ENCODE assay signal across 1 cellular context in the genomic region with DNA sequence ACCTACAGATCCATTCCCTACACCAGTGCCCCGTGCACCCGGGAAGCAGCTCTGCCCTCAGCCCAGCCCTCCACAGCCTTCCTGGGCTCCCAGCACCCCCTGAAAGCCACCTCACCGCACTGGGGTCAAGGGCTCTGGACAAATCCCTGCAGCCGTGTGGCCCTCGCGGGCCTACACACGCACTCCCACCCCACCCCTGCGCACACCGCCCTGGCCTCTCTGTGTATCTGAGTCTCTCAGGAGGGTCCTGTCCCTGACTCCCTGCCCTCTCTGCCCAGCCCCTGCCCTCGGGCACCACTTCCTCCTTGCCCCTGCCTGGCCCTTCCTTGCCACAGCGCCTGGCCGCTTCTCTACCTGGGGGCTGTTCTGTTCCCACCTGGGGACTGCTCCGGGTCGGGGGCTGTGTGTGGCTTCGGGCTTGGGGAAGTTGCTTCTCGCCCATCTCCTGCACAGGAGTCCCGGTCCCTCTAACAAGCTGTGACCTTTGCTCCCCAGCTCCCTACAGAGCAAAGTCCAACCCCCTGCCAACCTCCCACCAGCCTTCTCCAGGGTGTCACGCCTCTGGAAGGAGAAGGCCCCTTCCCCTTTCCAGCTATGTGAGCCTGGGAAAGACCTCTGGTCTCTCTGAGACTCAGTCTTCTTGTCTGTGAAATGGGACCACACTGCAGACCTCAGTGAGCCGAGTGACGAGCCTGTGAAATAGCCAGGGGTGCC.
A peak's percentile ranks its signal among the peaks of the same experiment; 100 is the strongest.
TF ChIP-seq lines count a peak whose summit lies in the region.

No MANE protein-coding gene starts in this region.

TF ChIP-seq in A549, 52 proteins besides CTCF, POLR2A, EP300 and RAD21 (continued from another document):
- TF ChIP-seq, protein P1, sequence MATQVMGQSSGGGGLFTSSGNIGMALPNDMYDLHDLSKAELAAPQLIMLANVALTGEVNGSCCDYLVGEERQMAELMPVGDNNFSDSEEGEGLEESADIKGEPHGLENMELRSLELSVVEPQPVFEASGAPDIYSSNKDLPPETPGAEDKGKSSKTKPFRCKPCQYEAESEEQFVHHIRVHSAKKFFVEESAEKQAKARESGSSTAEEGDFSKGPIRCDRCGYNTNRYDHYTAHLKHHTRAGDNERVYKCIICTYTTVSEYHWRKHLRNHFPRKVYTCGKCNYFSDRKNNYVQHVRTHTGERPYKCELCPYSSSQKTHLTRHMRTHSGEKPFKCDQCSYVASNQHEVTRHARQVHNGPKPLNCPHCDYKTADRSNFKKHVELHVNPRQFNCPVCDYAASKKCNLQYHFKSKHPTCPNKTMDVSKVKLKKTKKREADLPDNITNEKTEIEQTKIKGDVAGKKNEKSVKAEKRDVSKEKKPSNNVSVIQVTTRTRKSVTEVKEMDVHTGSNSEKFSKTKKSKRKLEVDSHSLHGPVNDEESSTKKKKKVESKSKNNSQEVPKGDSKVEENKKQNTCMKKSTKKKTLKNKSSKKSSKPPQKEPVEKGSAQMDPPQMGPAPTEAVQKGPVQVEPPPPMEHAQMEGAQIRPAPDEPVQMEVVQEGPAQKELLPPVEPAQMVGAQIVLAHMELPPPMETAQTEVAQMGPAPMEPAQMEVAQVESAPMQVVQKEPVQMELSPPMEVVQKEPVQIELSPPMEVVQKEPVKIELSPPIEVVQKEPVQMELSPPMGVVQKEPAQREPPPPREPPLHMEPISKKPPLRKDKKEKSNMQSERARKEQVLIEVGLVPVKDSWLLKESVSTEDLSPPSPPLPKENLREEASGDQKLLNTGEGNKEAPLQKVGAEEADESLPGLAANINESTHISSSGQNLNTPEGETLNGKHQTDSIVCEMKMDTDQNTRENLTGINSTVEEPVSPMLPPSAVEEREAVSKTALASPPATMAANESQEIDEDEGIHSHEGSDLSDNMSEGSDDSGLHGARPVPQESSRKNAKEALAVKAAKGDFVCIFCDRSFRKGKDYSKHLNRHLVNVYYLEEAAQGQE (IDR thresholded peaks at IDR 0.05), result no peak
- TF ChIP-seq PHF8 (IDR thresholded peaks at IDR 0.05; ENCODE audit: borderline replicate concordance, low read depth) (no peak), CBX2 (IDR thresholded peaks at IDR 0.05; ENCODE audit: borderline replicate concordance, low read depth) (no peak), CEBPB (IDR thresholded peaks at IDR 0.05) (no peak), EHMT2 (IDR thresholded peaks at IDR 0.05; ENCODE audit: low read depth) (no peak), MAZ (IDR thresholded peaks at IDR 0.05; ENCODE audit: borderline replicate concordance, low read depth, low read length) (no peak), JUNB (IDR thresholded peaks at IDR 0.05) (no peak), HDAC2 (IDR thresholded peaks at IDR 0.05) (peak; percentile 92; the same call in 1 of the 2 replicates), ZSCAN20 (CRISPR knock-in tag; IDR thresholded peaks at IDR 0.05) (no peak), MAFK (IDR thresholded peaks at IDR 0.05; ENCODE audit: partially characterized antibody) (no peak), CHD2 (IDR thresholded peaks at IDR 0.05; ENCODE audit: low read length, partially characterized antibody) (peak; percentile 2), GATA3 (IDR thresholded peaks at IDR 0.05; ENCODE audit: borderline replicate concordance) (no peak), HEYL (CRISPR knock-in tag; IDR thresholded peaks at IDR 0.05) (no peak), SMC3 (IDR thresholded peaks at IDR 0.05) (no peak), KDM5A (IDR thresholded peaks at IDR 0.05) (no peak), POLR2AphosphoS2 (conservative IDR thresholded peaks at IDR 0.05; ENCODE audit: low read length) (no peak)
- TF ChIP-seq, protein P2, sequence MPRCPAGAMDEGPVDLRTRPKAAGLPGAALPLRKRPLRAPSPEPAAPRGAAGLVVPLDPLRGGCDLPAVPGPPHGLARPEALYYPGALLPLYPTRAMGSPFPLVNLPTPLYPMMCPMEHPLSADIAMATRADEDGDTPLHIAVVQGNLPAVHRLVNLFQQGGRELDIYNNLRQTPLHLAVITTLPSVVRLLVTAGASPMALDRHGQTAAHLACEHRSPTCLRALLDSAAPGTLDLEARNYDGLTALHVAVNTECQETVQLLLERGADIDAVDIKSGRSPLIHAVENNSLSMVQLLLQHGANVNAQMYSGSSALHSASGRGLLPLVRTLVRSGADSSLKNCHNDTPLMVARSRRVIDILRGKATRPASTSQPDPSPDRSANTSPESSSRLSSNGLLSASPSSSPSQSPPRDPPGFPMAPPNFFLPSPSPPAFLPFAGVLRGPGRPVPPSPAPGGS (IDR thresholded peaks at IDR 0.05), result no peak
- TF ChIP-seq, protein P3, sequence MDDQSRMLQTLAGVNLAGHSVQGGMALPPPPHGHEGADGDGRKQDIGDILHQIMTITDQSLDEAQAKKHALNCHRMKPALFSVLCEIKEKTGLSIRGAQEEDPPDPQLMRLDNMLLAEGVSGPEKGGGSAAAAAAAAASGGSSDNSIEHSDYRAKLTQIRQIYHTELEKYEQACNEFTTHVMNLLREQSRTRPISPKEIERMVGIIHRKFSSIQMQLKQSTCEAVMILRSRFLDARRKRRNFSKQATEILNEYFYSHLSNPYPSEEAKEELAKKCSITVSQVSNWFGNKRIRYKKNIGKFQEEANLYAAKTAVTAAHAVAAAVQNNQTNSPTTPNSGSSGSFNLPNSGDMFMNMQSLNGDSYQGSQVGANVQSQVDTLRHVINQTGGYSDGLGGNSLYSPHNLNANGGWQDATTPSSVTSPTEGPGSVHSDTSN (IDR thresholded peaks at IDR 0.05), result no peak
